ENCODE assay signal across 16 cellular contexts in the genomic region with DNA sequence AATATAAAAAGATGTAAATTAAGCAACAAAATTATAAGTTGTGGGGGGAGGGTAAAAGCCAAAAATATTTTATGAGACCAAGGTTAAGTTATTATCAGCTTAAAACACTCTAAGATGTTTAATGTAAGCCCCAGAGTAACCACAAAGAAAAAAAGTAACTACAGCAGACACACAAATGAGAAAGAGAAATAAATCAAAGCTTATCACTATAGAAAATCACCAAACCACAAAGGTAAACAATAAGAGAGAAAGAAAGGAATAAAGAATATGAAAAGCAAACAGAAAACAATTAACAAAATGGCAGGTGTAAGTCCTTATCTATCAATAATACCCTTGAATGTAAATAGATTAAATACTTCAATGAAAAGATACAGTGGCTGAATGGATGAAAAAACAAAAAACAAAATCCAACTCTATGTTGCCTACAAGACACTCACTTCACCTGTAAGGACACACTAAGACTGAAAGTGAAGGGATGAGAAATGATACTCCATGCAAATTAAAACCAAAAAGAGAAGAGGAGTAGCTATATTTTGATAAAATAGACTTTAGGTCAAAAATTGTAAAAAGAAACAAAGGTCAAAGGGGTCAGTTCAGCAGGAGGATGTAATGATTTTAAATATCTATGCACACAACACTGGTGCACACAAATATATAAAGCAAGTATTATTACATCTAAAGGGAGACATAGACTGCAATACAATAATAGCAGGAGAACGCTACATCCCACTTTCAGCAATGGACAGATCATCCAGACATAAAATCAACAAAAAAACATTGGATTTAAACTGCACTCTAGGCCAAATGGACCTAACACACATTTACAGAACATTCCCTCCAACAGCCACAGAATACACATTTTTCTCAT.
DNase-seq lines count a peak whose midpoint lies in the region; ATAC-seq, FAIRE-seq and TF ChIP-seq lines count a peak whose summit lies in the region.
"Had no signal": no experiment of that assay in that cellular context is flagged by ENCODE, and none has a peak within 500 bp of the region (broad histone marks: within the 10 kb centered on the region; RNA-seq: fewer than 3 reads in every experiment).

No MANE protein-coding gene starts in this region.

- no peak for TF ChIP-seq CTCF in D721Med (IDR thresholded peaks at IDR 0.05; ENCODE audit: insufficient read depth, missing control alignments)
- no peak for TF ChIP-seq CTCF in WTC11 (IDR thresholded peaks at IDR 0.05)
- no peak for TF ChIP-seq CTCF in Caco-2 (IDR thresholded peaks at IDR 0.05; ENCODE audit: insufficient read depth in 1 of 2, low read depth in 1 of 2, low read length in 1 of 2, severe bottlenecking in 1 of 2, unreplicated experiment in 1 of 2)

- H3K27ac Mint-ChIP-seq in WTC11 (0 out of 2 replicates have a peak overlapping the region, but pooled peaks have one; percentile 15), Caco-2 (ENCODE audit: unreplicated experiment) (no peak overlapping the region)
- H3K27ac Mint-ChIP-seq in activated naive CD8-positive, alpha-beta T cell treated with anti-CD3 and anti-CD28 coated beads, Interleukin-2, amount 50 U/mL, for 24 hours: no peak overlapping the region
- H3K27ac Mint-ChIP-seq: activated CD4-positive, alpha-beta T cell treated with anti-CD3 and anti-CD28 coated beads for 36 hours; activated T-cell treated with anti-CD3 and anti-CD28 coated beads, Interleukin-2, amount 50 U/mL, for 24 hours; HFFc6; nephron had no signal

- H3K4me3 Mint-ChIP-seq in WTC11: no peak overlapping the region
- no peak overlapping the region for H3K4me3 Mint-ChIP-seq in Caco-2 (ENCODE audit: unreplicated experiment)
- H3K4me3 Mint-ChIP-seq in activated naive CD8-positive, alpha-beta T cell treated with anti-CD3 and anti-CD28 coated beads, Interleukin-2, amount 50 U/mL, for 24 hours: no peak overlapping the region
- H3K4me3 Mint-ChIP-seq: activated CD4-positive, alpha-beta T cell treated with anti-CD3 and anti-CD28 coated beads for 36 hours; activated T-cell treated with anti-CD3 and anti-CD28 coated beads, Interleukin-2, amount 50 U/mL, for 24 hours; HFFc6; nephron had no signal

- ATAC-seq in GM18870 (IDR thresholded peaks at IDR 0.05; ENCODE audit: unreplicated experiment) (peak; percentile 60), HG03108 (IDR thresholded peaks at IDR 0.05; ENCODE audit: unreplicated experiment) (peak; percentile 69), WTC11 (no peak), left colon (no peak)
- ATAC-seq in activated naive CD8-positive, alpha-beta T cell treated with anti-CD3 and anti-CD28 coated beads, Interleukin-2, amount 50 U/mL, for 24 hours: no peak
- ATAC-seq: activated CD4-positive, alpha-beta T cell treated with anti-CD3 and anti-CD28 coated beads for 36 hours had no signal

- H3K9me3 ChIP-seq in Caco-2: peaks cover 10% of the 10 kb centered on the region

- H3K9me3 Mint-ChIP-seq in WTC11 (peaks cover 4% of the 10 kb centered on the region; the same call in 1 of the 2 replicates), Caco-2 (ENCODE audit: unreplicated experiment) (no peaks in the 10 kb centered on the region)
- H3K9me3 Mint-ChIP-seq in activated naive CD8-positive, alpha-beta T cell treated with anti-CD3 and anti-CD28 coated beads, Interleukin-2, amount 50 U/mL, for 24 hours: peaks cover 5% of the 10 kb centered on the region
- H3K9me3 Mint-ChIP-seq: activated T-cell treated with anti-CD3 and anti-CD28 coated beads, Interleukin-2, amount 50 U/mL, for 24 hours; HFFc6 had no signal

- peak; percentile 35 for FAIRE-seq in D721Med (lab: Jason Lieb, UNC)

- H3K4me1 ChIP-seq in Caco-2: no peaks in the 10 kb centered on the region
- H3K4me1 ChIP-seq: left ventricle myocardium inferior, tibial nerve had no signal

- H3K27me3 ChIP-seq in Caco-2 (replicated peaks; ENCODE audit: control insufficient read depth, insufficient read depth, low read length): no peaks in the 10 kb centered on the region
- H3K27me3 ChIP-seq: dorsolateral prefrontal cortex, tibial nerve had no signal

- H3K27me3 Mint-ChIP-seq in WTC11 (ENCODE audit: low read depth) (no peaks in the 10 kb centered on the region), Caco-2 (ENCODE audit: insufficient read depth, unreplicated experiment) (no peaks in the 10 kb centered on the region)
- H3K27me3 Mint-ChIP-seq in activated naive CD8-positive, alpha-beta T cell treated with anti-CD3 and anti-CD28 coated beads, Interleukin-2, amount 50 U/mL, for 24 hours: no peaks in the 10 kb centered on the region
- H3K27me3 Mint-ChIP-seq: activated CD4-positive, alpha-beta T cell treated with anti-CD3 and anti-CD28 coated beads for 36 hours; activated T-cell treated with anti-CD3 and anti-CD28 coated beads, Interleukin-2, amount 50 U/mL, for 24 hours had no signal

- H3K4me1 Mint-ChIP-seq in WTC11: no peaks in the 10 kb centered on the region
- peaks cover 10% of the 10 kb centered on the region for H3K4me1 Mint-ChIP-seq in Caco-2 (ENCODE audit: low read depth, unreplicated experiment)
- H3K4me1 Mint-ChIP-seq in activated naive CD8-positive, alpha-beta T cell treated with anti-CD3 and anti-CD28 coated beads, Interleukin-2, amount 50 U/mL, for 24 hours: peaks cover 9% of the 10 kb centered on the region
- H3K4me1 Mint-ChIP-seq: nephron had no signal

- POLR2A ChIA-PET in WTC11 (lab: Charles Lee): no interaction called here
- POLR2A ChIA-PET in Caco-2 (lab: Charles Lee): no interaction called here

- CTCF ChIA-PET in WTC11 (lab: Charles Lee): no interaction called here
- CTCF ChIA-PET in Caco-2 (lab: Charles Lee): no interaction called here

- no peak for DNase-seq in D721Med (ENCODE audit: insufficient read length, low spot score)
- DNase-seq in WTC11 (ENCODE audit: low spot score): no peak
- no peak for DNase-seq in left colon
- DNase-seq in GF-D8 (lab: John Stamatoyannopoulos, UW): no peak
- DNase-seq in Caco-2: no peak
- no peak for DNase-seq in activated naive CD8-positive, alpha-beta T cell treated with anti-CD3 and anti-CD28 coated beads, Interleukin-2, amount 50 U/mL, for 24 hours
- DNase-seq: activated CD4-positive, alpha-beta T cell treated with anti-CD3 and anti-CD28 coated beads for 36 hours; activated T-cell treated with anti-CD3 and anti-CD28 coated beads, Interleukin-2, amount 50 U/mL, for 24 hours; DMS153; dorsolateral prefrontal cortex; HFFc6; left ventricle myocardium inferior had no signal

- no peaks in the 10 kb centered on the region for H3K36me3 ChIP-seq in Caco-2 (ENCODE audit: control insufficient read depth, insufficient read depth, low read length)

- intact Hi-C loops in left colon (cut with DNase I, micrococcal nuclease) (no loop called here), Caco-2 (cut with micrococcal nuclease; ENCODE audit: unreplicated experiment) (no loop called here)

- BruUV-seq in Caco-2 (replicated peaks; lab: Mats Ljungman, UMichigan): no TSS peak

- H3K4me3 ChIP-seq in Caco-2 (ENCODE audit: low read depth, low read length): no peak overlapping the region
- H3K4me3 ChIP-seq: dorsolateral prefrontal cortex, left ventricle myocardium inferior, tibial nerve had no signal

- H3K36me3 Mint-ChIP-seq in WTC11 (peaks cover 8% of the 10 kb centered on the region), Caco-2 (ENCODE audit: insufficient read depth, unreplicated experiment) (peaks cover 32% of the 10 kb centered on the region)
- peaks cover 42% of the 10 kb centered on the region for H3K36me3 Mint-ChIP-seq in activated naive CD8-positive, alpha-beta T cell treated with anti-CD3 and anti-CD28 coated beads, Interleukin-2, amount 50 U/mL, for 24 hours (ENCODE audit: low read depth)

TF ChIP-seq in WTC11, 78 proteins besides CTCF, POLR2A, EP300 and RAD21:
- no peak for TF ChIP-seq SOX15 (CRISPR knock-in tag; IDR thresholded peaks at IDR 0.05)
- no peak for TF ChIP-seq IRF2 (CRISPR knock-in tag; IDR thresholded peaks at IDR 0.05; ENCODE audit: borderline replicate concordance, low read depth)
- TF ChIP-seq ZMAT4 (CRISPR knock-in tag; IDR thresholded peaks at IDR 0.05): no peak

Comparison
In these comparisons a context has a peak if more than half of its experiments do, and no peak if none do; other contexts are left out.
1. ATAC-seq: peak in GM18870 (single experiment) and HG03108 (single experiment); none in WTC11 (single experiment), left colon (single experiment) and activated naive CD8-positive, alpha-beta T cell treated with anti-CD3 and anti-CD28 coated beads, Interleukin-2, amount 50 U/mL, for 24 hours (single experiment).